7 cellular contexts compared by ENCODE assay signal in the genomic region with DNA sequence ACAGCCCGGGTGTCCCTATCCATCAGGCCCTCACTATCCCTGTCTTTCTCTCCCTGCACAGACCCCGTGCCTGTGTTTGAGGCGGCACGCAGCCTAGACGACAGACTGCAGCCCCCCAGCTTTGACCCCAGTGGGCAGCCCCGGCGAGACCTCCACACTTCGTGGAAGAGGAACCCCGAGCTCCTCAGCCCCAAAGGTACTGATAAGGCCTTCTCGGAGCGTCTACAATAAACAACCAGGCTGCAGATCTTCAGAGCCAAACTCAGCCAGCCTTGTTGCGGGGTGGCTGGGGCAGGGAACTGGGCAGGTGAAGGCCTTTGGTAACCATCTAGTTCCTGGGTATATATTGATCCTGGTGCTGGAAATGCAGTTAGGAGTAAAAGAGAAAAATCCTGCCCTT.
"Had no signal": no experiment of that assay in that cellular context is flagged by ENCODE, and none has a peak within 500 bp of the region (broad histone marks: within the 10 kb centered on the region; RNA-seq: fewer than 3 reads in every experiment).

No MANE protein-coding gene starts in this region.

- H3K4me1 ChIP-seq: HAP-1 had no signal

- DNase-seq: H7, IMR-90, KBM-7 had no signal

- H3K9me3 ChIP-seq: HAP-1 had no signal

- H3K4me3 ChIP-seq: GM23338, HAP-1 had no signal

- H3K36me3 ChIP-seq: HAP-1 had no signal

- H3K9me3 Mint-ChIP-seq: GM23338 had no signal

- H3K4me3 Mint-ChIP-seq: GM23338 had no signal

- ATAC-seq: GM23338, HCT116 had no signal

- H2AFZ ChIP-seq: GM23338 had no signal

- H3K27ac Mint-ChIP-seq: GM23338 had no signal

- H3K4me2 ChIP-seq: GM23338 had no signal

- FAIRE-seq: HTR-8/SVneo had no signal
